8 cellular contexts compared by ENCODE assay signal in the genomic region with DNA sequence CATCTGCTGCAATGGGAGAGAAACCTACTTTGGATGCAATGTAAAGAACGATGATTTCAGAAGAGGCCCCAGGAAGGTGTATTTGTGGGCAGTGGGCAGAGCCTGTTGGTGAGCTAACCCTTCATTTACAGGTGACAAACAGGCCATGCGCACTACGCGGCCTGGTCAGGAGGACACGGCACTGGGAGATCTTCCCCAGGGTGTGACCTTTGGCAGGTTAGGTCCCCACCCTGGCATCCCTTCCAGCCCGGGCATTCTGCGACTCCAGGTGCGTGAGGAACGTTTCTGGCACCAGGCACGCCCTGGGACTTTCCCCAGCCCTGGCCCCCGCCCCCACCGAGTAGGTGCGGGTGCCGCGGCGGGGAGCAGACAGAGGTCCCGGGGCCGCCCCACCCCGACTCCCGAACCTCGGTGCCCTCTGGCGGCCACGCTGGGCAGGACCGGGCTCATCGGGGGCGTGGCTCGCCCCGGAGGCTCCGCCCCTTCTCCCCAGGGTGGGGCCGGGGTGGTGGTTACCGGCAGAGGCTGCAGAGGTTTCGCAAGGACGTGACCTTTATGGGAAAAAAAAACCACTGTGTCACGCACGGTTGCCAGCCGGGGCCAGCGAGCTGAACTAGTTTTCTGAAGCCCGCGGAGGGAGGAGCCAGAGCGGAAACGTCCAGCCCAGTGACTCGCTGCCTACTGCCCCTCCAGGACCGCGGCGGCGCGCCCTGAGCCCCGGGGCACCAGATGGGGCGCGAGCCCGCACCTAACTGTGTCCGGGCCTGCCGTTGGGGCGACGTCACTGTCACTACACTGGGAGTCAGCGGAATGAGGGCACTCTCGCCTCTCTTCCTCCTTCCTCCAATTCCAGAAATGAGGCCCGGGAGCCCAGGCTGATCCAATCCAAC. TPM values are rescaled to one million over a fixed set of nuclear protein-coding genes. Genes with fewer than 3 reads are reported as not detected.
DNase-seq lines count a peak whose midpoint lies in the region; ATAC-seq and TF ChIP-seq lines count a peak whose summit lies in the region.

No MANE protein-coding gene starts in this region.

- TF ChIP-seq CTCF in uterus (IDR thresholded peaks at IDR 0.05), result peak; percentile 6 to 52 (median 44)

- H3K36me3 ChIP-seq in rectal smooth muscle tissue (ENCODE audit: control insufficient read depth, insufficient read depth, low read length) (no peaks in the 10 kb centered on the region), uterus (no peaks in the 10 kb centered on the region)

- H3K4me3 ChIP-seq in rectal smooth muscle tissue (ENCODE audit: low read length) (peak overlapping the region; percentile 29), uterus (peak overlapping the region; percentile 20 to 23)

- H3K27me3 ChIP-seq in rectal smooth muscle tissue (ENCODE audit: control insufficient read depth, insufficient read depth, low read length), result peaks cover 4% of the 10 kb centered on the region
- no peaks in the 10 kb centered on the region for H3K27me3 ChIP-seq in uterus

- H3K9me3 ChIP-seq in uterus, result no peaks in the 10 kb centered on the region

- H3K27ac ChIP-seq in rectal smooth muscle tissue (ENCODE audit: low read depth, low read length) (no peak overlapping the region), uterus (peak overlapping the region; percentile 27 to 40)

- peak; percentile 85 for DNase-seq in DMS53 treated with DMSO at 0.1 percent for 48 hours (lab: John Stamatoyannopoulos, UW; ENCODE audit: unreplicated experiment)
- peak; percentile 63 for DNase-seq in HT-29 (ENCODE audit: low spot score)
- DNase-seq in SKM-1 treated with dmso at 0.1 percent for 144 hours (lab: John Stamatoyannopoulos, UW; ENCODE audit: unreplicated experiment), result peak; percentile 81
- DNase-seq in activated naive CD8-positive, alpha-beta T cell treated with anti-CD3 and anti-CD28 coated beads, Interleukin-2, amount 50 U/mL, for 16 hours (ENCODE audit: low read depth, low spot score), result peak; percentile 58
- peak; percentile 91 for DNase-seq in left cardiac atrium
- peak; percentile 74 to 77 for DNase-seq in uterus

- H3K9ac ChIP-seq in rectal smooth muscle tissue (ENCODE audit: low read length), result no peak overlapping the region

- H3K4me1 ChIP-seq in rectal smooth muscle tissue (ENCODE audit: control insufficient read depth, insufficient read depth, low read length), result no peaks in the 10 kb centered on the region
- no peaks in the 10 kb centered on the region for H3K4me1 ChIP-seq in uterus

- TF ChIP-seq POLR2A in uterus (IDR thresholded peaks at IDR 0.05), result no peak

- peak; percentile 84 for ATAC-seq in GM21360 (IDR thresholded peaks at IDR 0.05; ENCODE audit: unreplicated experiment)
- peak; percentile 94 to 95 for ATAC-seq in left cardiac atrium

- intact Hi-C loops in left cardiac atrium (cut with DNase I) (loop anchor here in 1 of 2 donors (5.0 to 10.0 kb wide), 2 partner anchors 107 to 165 kb away; a partner anchor contains a TSS), uterus (cut with DNase I; ENCODE audit: low total_unique reads) (no loop called here)

RNA-seq across cellular contexts. Expression of a gene that starts 5.0 kb away (rescaled TPM):
- total RNA-seq in HT-29 (2014; rRNA removed; shearing (Covaris generic)), result not detected in 2 replicates
- total RNA-seq in left cardiac atrium (not detected), uterus (not detected)
